ENCODE assay signal across 1 cellular context in genomic region chr9:119086590-119086989, GRCh38.
TF ChIP-seq lines count a peak whose summit lies in the region.

No MANE protein-coding gene starts in this region.

TF ChIP-seq in H1, 55 proteins besides CTCF, POLR2A, EP300 and RAD21 (continued from another document):
- TF ChIP-seq CHD7 (IDR thresholded peaks at IDR 0.05; ENCODE audit: insufficient replicate concordance, low read length) (peak; percentile 71), E2F6 (IDR thresholded peaks at IDR 0.05) (no peak), SUZ12 (IDR thresholded peaks at IDR 0.05; ENCODE audit: low read length) (no peak), MAFK (IDR thresholded peaks at IDR 0.05; ENCODE audit: low read depth, low read length) (no peak), RNF2 (IDR thresholded peaks at IDR 0.05; ENCODE audit: borderline replicate concordance, low read depth, low read length, missing control alignments, poor library complexity, severe bottlenecking) (no peak), KDM5A (IDR thresholded peaks at IDR 0.05; ENCODE audit: low read length) (no peak)
TF ChIP-seq in H1: peak in this region for 2.
